Comparison of ENCODE assay signal across 10 cellular contexts in the genomic region with DNA sequence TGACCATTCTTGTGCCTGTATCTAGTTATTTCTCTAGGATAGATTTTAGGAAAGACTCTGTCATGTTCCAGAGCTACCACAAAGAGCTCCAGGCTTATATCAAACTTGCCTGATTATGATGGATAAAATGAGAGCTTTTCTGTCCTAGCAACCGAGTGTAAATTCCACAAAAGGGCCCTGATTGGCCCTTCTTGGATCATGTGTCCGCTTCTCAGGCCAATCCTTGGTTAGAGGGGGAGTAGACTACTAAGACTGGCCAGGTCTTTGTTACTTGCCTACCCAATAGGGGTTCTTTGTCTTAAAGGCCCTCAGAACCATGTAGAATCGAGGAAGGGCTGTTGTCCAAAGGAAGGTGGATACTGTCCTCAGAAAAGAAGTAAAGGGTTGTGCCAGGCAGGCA. TPM values are rescaled to one million over a fixed set of nuclear protein-coding genes. Genes with fewer than 3 reads are reported as not detected.
DNase-seq lines count a peak whose midpoint lies in the region; ATAC-seq and TF ChIP-seq lines count a peak whose summit lies in the region.
"Had no signal": no experiment of that assay in that cellular context is flagged by ENCODE, and none has a peak within 500 bp of the region (broad histone marks: within the 10 kb centered on the region; RNA-seq: fewer than 3 reads in every experiment).

No MANE protein-coding gene starts in this region.

- no peak overlapping the region for H2AK5ac ChIP-seq in trophoblast cell (ENCODE audit: low read length)

- WGBS in trophoblast cell (ENCODE audit: extremely low coverage, insufficient coverage, insufficient read length) = no CpG with 5 or more reads among the region's 3 CpGs

- no peak overlapping the region for H2BK120ac ChIP-seq in trophoblast cell (ENCODE audit: insufficient read depth, low read length, poor library complexity)

- H3K27me3 ChIP-seq in CD4-positive, alpha-beta memory T cell (ENCODE audit: insufficient read depth, low read length) = no peaks in the 10 kb centered on the region
- H3K27me3 ChIP-seq in trophoblast cell (ENCODE audit: insufficient read depth, low read length) = no peaks in the 10 kb centered on the region
- H3K27me3 ChIP-seq: body of pancreas had no signal

- H4K8ac ChIP-seq in trophoblast cell (ENCODE audit: low read depth, low read length) = no peak overlapping the region

- intact Hi-C loops in CD4-positive, alpha-beta memory T cell (cut with micrococcal nuclease) = no loop called here
- intact Hi-C loops in cardiac septum (cut with DNase I) = no loop called here

- H3K36me3 Mint-ChIP-seq in CD4-positive, alpha-beta memory T cell = peaks cover 25 to 41% of the 10 kb centered on the region in 2 donors
- peaks cover 36% of the 10 kb centered on the region for H3K36me3 Mint-ChIP-seq in HFFc6 (ENCODE audit: low read depth)
- peaks cover 70% of the 10 kb centered on the region for H3K36me3 Mint-ChIP-seq in activated T-helper 17 cell treated with anti-CD3 and anti-CD28 coated beads, Interleukin-2, amount 50 U/mL, for 72 hours (ENCODE audit: low read depth)

- peak overlapping the region; percentile 20 to 60 (median 34) for H3K4me3 Mint-ChIP-seq in CD4-positive, alpha-beta memory T cell
- H3K4me3 Mint-ChIP-seq in HFFc6 = no peak overlapping the region
- peak overlapping the region; percentile 9 for H3K4me3 Mint-ChIP-seq in activated T-helper 17 cell treated with anti-CD3 and anti-CD28 coated beads, Interleukin-2, amount 50 U/mL, for 72 hours

- H3K27ac ChIP-seq in CD4-positive, alpha-beta memory T cell (ENCODE audit: low read depth, low read length) = no peak overlapping the region
- H3K27ac ChIP-seq in trophoblast cell (ENCODE audit: low read depth, low read length) = no peak overlapping the region
- H3K27ac ChIP-seq: body of pancreas, thoracic aorta had no signal

- no peak overlapping the region for H3K4me3 ChIP-seq in CD4-positive, alpha-beta memory T cell (ENCODE audit: low read length in 2 of 2)
- H3K4me3 ChIP-seq in trophoblast cell (ENCODE audit: low read depth, low read length) = no peak overlapping the region
- H3K4me3 ChIP-seq: body of pancreas, thoracic aorta had no signal

- no peak overlapping the region for H3K23ac ChIP-seq in trophoblast cell (ENCODE audit: low read length)

- H3K27ac Mint-ChIP-seq in CD4-positive, alpha-beta memory T cell = peak overlapping the region in 5 of 7 donors; percentile 30 to 86 (median 48)
- no peak overlapping the region for H3K27ac Mint-ChIP-seq in HFFc6
- H3K27ac Mint-ChIP-seq in activated T-helper 17 cell treated with anti-CD3 and anti-CD28 coated beads, Interleukin-2, amount 50 U/mL, for 72 hours = no peak overlapping the region

- H3K27me3 Mint-ChIP-seq in CD4-positive, alpha-beta memory T cell = peaks cover 0 to 2% of the 10 kb centered on the region in 2 donors
- peaks cover 5% of the 10 kb centered on the region for H3K27me3 Mint-ChIP-seq in HFFc6 (ENCODE audit: insufficient read depth)
- no peaks in the 10 kb centered on the region for H3K27me3 Mint-ChIP-seq in activated T-helper 17 cell treated with anti-CD3 and anti-CD28 coated beads, Interleukin-2, amount 50 U/mL, for 72 hours

- H3K14ac ChIP-seq in trophoblast cell (ENCODE audit: low read length) = no peak overlapping the region

- H3K9me3 ChIP-seq in CD4-positive, alpha-beta memory T cell (ENCODE audit: control insufficient read depth in 1 of 2, low read length in 2 of 2) = no peaks in the 10 kb centered on the region
- no peaks in the 10 kb centered on the region for H3K9me3 ChIP-seq in trophoblast cell (ENCODE audit: insufficient read depth, low read depth, low read length)
- H3K9me3 ChIP-seq: body of pancreas, thoracic aorta had no signal

- no peak overlapping the region for H3K18ac ChIP-seq in trophoblast cell (ENCODE audit: low read length)

- H2AFZ ChIP-seq in trophoblast cell (ENCODE audit: insufficient read depth, low read length, poor library complexity) = no peak overlapping the region

- peaks cover 6% of the 10 kb centered on the region for H3K79me2 ChIP-seq in trophoblast cell (ENCODE audit: control insufficient read depth, insufficient read depth, low read length, poor library complexity)

- POLR2A ChIA-PET in CD4-positive, alpha-beta memory T cell (lab: Charles Lee; ENCODE audit: partially characterized antibody) = no interaction called here

- H3K79me1 ChIP-seq in trophoblast cell (ENCODE audit: low read length) = peaks cover 4% of the 10 kb centered on the region

- CTCF ChIA-PET in CD4-positive, alpha-beta memory T cell (lab: Charles Lee; ENCODE audit: partially characterized antibody) = interaction anchor here (0.6 to 0.9 kb wide), 3 partner anchors 40 to 76 kb away, joined by 3 read pairs; no protein-coding TSS in a partner anchor

- ATAC-seq in activated T-helper 17 cell treated with anti-CD3 and anti-CD28 coated beads, Interleukin-2, amount 50 U/mL, for 72 hours (replicated peaks) = no peak
- ATAC-seq in HG03439 (IDR thresholded peaks at IDR 0.05; ENCODE audit: unreplicated experiment) = no peak
- ATAC-seq: body of pancreas had no signal

- H3K4me2 ChIP-seq in trophoblast cell (ENCODE audit: low read length) = no peak overlapping the region

- peaks cover 27% of the 10 kb centered on the region for H3K4me1 ChIP-seq in CD4-positive, alpha-beta memory T cell (ENCODE audit: insufficient read depth, low read length)
- peaks cover 2 to 4% of the 10 kb centered on the region in 2 experiments for H3K4me1 ChIP-seq in trophoblast cell (ENCODE audit: control insufficient read depth in 1 of 2, insufficient read depth in 2 of 2, low read length in 2 of 2)

- no peak overlapping the region for H3K9ac ChIP-seq in trophoblast cell (ENCODE audit: low read length)

- H4K91ac ChIP-seq in trophoblast cell (ENCODE audit: low read depth, low read length) = no peak overlapping the region

- H4K12ac ChIP-seq in trophoblast cell (ENCODE audit: low read depth, low read length) = no peak overlapping the region

- peaks cover 0 to 2% (median 0%) of the 10 kb centered on the region in 8 donors for H3K9me3 Mint-ChIP-seq in CD4-positive, alpha-beta memory T cell
- no peaks in the 10 kb centered on the region for H3K9me3 Mint-ChIP-seq in HFFc6
- H3K9me3 Mint-ChIP-seq in activated T-helper 17 cell treated with anti-CD3 and anti-CD28 coated beads, Interleukin-2, amount 50 U/mL, for 72 hours = peaks cover 4% of the 10 kb centered on the region

- TF ChIP-seq CTCF in HFFc6 (IDR thresholded peaks at IDR 0.05) = no peak

- no peak overlapping the region for H3K4ac ChIP-seq in trophoblast cell (ENCODE audit: low read depth, low read length)

- no peak overlapping the region for H2BK12ac ChIP-seq in trophoblast cell (ENCODE audit: low read length)

- H3K4me1 Mint-ChIP-seq in CD4-positive, alpha-beta memory T cell = peaks cover 23 to 58% (median 36%) of the 10 kb centered on the region in 4 donors
- H3K4me1 Mint-ChIP-seq in HFFc6 (ENCODE audit: low read depth) = peaks cover 24% of the 10 kb centered on the region
- H3K4me1 Mint-ChIP-seq in activated T-helper 17 cell treated with anti-CD3 and anti-CD28 coated beads, Interleukin-2, amount 50 U/mL, for 72 hours = peaks cover 24% of the 10 kb centered on the region

- peaks cover 24% of the 10 kb centered on the region for H3K36me3 ChIP-seq in CD4-positive, alpha-beta memory T cell (ENCODE audit: insufficient read depth, low read length)
- H3K36me3 ChIP-seq in trophoblast cell (ENCODE audit: control insufficient read depth in 1 of 2, insufficient read depth in 2 of 2, low read length in 2 of 2) = peaks cover 23 to 38% of the 10 kb centered on the region in 2 experiments

- H2BK5ac ChIP-seq in trophoblast cell (ENCODE audit: low read depth, low read length, poor library complexity) = no peak overlapping the region

- no peak for DNase-seq in CD4-positive, alpha-beta memory T cell
- DNase-seq in HFFc6 (peak; percentile 19), inferior parietal cortex (ENCODE audit: extremely low spot score) (peak; percentile 73), trophoblast cell (no peak), SKM-1 (lab: John Stamatoyannopoulos, UW; ENCODE audit: unreplicated experiment) (no peak), cardiac septum (ENCODE audit: low spot score) (no peak)
- DNase-seq: body of pancreas had no signal

RNA-seq across cellular contexts. Expression of gene DHX34, which starts 2.4 kb away (rescaled TPM):
- total RNA-seq in CD4-positive, alpha-beta memory T cell = 10 to 100 TPM; 26.5 to 27.3 TPM
- 1 to 10 TPM; 1.7 to 7.4 TPM for polyA plus RNA-seq in CD4-positive, alpha-beta memory T cell
- total RNA-seq in HFFc6 (2021; fragmentation: NEBNext Ultra II Directional; extraction: Animal tissue kit (Norgen Biotek cat#: 25700)) = 10 to 100 TPM; 11.8 to 14.4 (median 12.6) TPM
- total RNA-seq in activated T-helper 17 cell treated with anti-CD3 and anti-CD28 coated beads, Interleukin-2, amount 50 U/mL, for 72 hours = 10 to 100 TPM; 16.2 to 19.4 TPM
- polyA plus RNA-seq in trophoblast cell (2013) = 10.9 and 11.6 TPM in 2 replicates
- 8.5 TPM for total RNA-seq in cardiac septum

RNA-seq across cellular contexts. Expression of gene C5AR2, which starts 19.6 kb away (rescaled TPM):
- total RNA-seq in CD4-positive, alpha-beta memory T cell = 1 to 10 TPM; 2.1 to 2.9 TPM
- polyA plus RNA-seq in CD4-positive, alpha-beta memory T cell = under 1 TPM; 0.10 to 0.11 TPM
- total RNA-seq in HFFc6 (2021; fragmentation: NEBNext Ultra II Directional; extraction: Animal tissue kit (Norgen Biotek cat#: 25700)) = under 1 TPM in 4 of 6 experiments, not detected in 2; 0.03 to 0.14 (median 0.05) TPM
- under 1 TPM; 0.13 to 0.19 TPM for total RNA-seq in activated T-helper 17 cell treated with anti-CD3 and anti-CD28 coated beads, Interleukin-2, amount 50 U/mL, for 72 hours
- polyA plus RNA-seq in trophoblast cell (2013) = not detected in 2 replicates
- total RNA-seq in cardiac septum = 0.81 TPM

RNA-seq across cellular contexts. Expression of gene C5AR1, which starts 41.9 kb away (rescaled TPM):
- total RNA-seq in CD4-positive, alpha-beta memory T cell = 1 to 10 TPM; 4.1 to 4.6 TPM
- polyA plus RNA-seq in CD4-positive, alpha-beta memory T cell = not detected
- under 1 TPM; 0.24 to 0.95 (median 0.35) TPM for total RNA-seq in HFFc6 (2021; fragmentation: NEBNext Ultra II Directional; extraction: Animal tissue kit (Norgen Biotek cat#: 25700))
- 1 to 10 TPM in 1 of 2 donors, under 1 TPM in 1; 0.85 to 2.4 TPM for total RNA-seq in activated T-helper 17 cell treated with anti-CD3 and anti-CD28 coated beads, Interleukin-2, amount 50 U/mL, for 72 hours
- 0.19 and 0.35 TPM in 2 replicates for polyA plus RNA-seq in trophoblast cell (2013)
- total RNA-seq in cardiac septum = 12.9 TPM

Comparison
In these comparisons a context has a peak if more than half of its experiments do, and no peak if none do; other contexts are left out.
1. DNase-seq: peak in HFFc6 (single experiment) and inferior parietal cortex (single experiment); none in CD4-positive, alpha-beta memory T cell (0 of 5), trophoblast cell (0 of 2), SKM-1 (single experiment) and cardiac septum (single experiment).
2. H3K27ac Mint-ChIP-seq: peak in CD4-positive, alpha-beta memory T cell (5 of 7); none in HFFc6 (single experiment) and activated T-helper 17 cell treated with anti-CD3 and anti-CD28 coated beads, Interleukin-2, amount 50 U/mL, for 72 hours (single experiment).